Comparison of ENCODE assay signal across 25 cellular contexts in the genomic region with DNA sequence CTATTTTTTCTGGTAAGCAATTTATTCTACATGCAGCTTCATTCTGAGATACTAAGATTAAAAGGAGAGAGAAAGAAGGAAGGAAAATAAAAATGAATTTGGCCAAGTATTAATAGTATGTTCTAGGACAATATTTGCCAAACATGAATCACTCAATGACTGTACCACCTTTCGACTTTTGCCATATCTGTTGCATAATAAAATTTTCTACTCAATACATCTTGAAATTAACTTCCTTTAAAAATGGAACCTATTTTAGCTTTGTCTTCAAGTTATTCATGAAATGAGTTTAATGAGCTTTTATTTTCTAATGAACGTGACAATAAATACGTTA.
DNase-seq lines count a peak whose midpoint lies in the region; ATAC-seq and TF ChIP-seq lines count a peak whose summit lies in the region.
"Had no signal": no experiment of that assay in that cellular context is flagged by ENCODE, and none has a peak within 500 bp of the region (broad histone marks: within the 10 kb centered on the region; RNA-seq: fewer than 3 reads in every experiment).

No MANE protein-coding gene starts in this region.

- H3K4me2 ChIP-seq in PC-3 (ENCODE audit: low read length) (peak overlapping the region; percentile 40), neural cell (ENCODE audit: low read length) (peak overlapping the region; percentile 66)

- H3F3A ChIP-seq in PC-3 (ENCODE audit: low read length, unreplicated experiment) (peaks cover 7% of the 10 kb centered on the region), neural cell (ENCODE audit: insufficient read depth, low read length, poor library complexity, severe bottlenecking) (no peaks in the 10 kb centered on the region)

- peaks cover 10% of the 10 kb centered on the region for H3K36me3 Mint-ChIP-seq in endothelial cell (ENCODE audit: low read depth, unreplicated experiment)
- no peaks in the 10 kb centered on the region for H3K36me3 Mint-ChIP-seq in natural killer cell treated with Interleukin-12 subunit alpha and Interleukin-12 subunit beta and Interleukin-15 and Interleukin-18, amount 100 ng/mL, for 72 hours
- H3K36me3 Mint-ChIP-seq: mesothelial cell of epicardium had no signal

- H3K36me3 ChIP-seq in PC-3 (ENCODE audit: low read depth, low read length) (no peaks in the 10 kb centered on the region), neural cell (ENCODE audit: insufficient read depth, low read length) (no peaks in the 10 kb centered on the region)

- H3K27ac Mint-ChIP-seq in endothelial cell (ENCODE audit: unreplicated experiment), result peak overlapping the region; percentile 98
- H3K27ac Mint-ChIP-seq in natural killer cell treated with Interleukin-12 subunit alpha and Interleukin-12 subunit beta and Interleukin-15 and Interleukin-18, amount 100 ng/mL, for 72 hours, result no peak overlapping the region
- H3K27ac Mint-ChIP-seq: activated CD4-positive, alpha-beta T cell treated with anti-CD3 and anti-CD28 coated beads for 36 hours; activated CD8-positive, alpha-beta T cell treated with anti-CD3 and anti-CD28 coated beads for 36 hours; activated naive CD4-positive, alpha-beta T cell treated with anti-CD3 and anti-CD28 coated beads, Interleukin-2, amount 50 U/mL, for 24 hours; mesothelial cell of epicardium; stimulated activated naive B cell treated with anti-CD40 and anti-IgM and Interleukin-4, amounts not matched to agents 10 μg/mL and 1 μg/mL and 100 μg/mL, for 72 hours had no signal

- H4K20me1 ChIP-seq in PC-3 (ENCODE audit: low read length) (no peaks in the 10 kb centered on the region), neural cell (ENCODE audit: insufficient read depth) (no peaks in the 10 kb centered on the region)

- H3K27me3 ChIP-seq in PC-3 (ENCODE audit: low read length) (no peaks in the 10 kb centered on the region), neural cell (ENCODE audit: insufficient read depth, low read depth, low read length) (no peaks in the 10 kb centered on the region)
- H3K27me3 ChIP-seq: esophagus muscularis mucosa, gastrocnemius medialis, MG63, suprapubic skin had no signal

- no peak overlapping the region for H3K4me3 Mint-ChIP-seq in endothelial cell (ENCODE audit: unreplicated experiment)
- H3K4me3 Mint-ChIP-seq in natural killer cell treated with Interleukin-12 subunit alpha and Interleukin-12 subunit beta and Interleukin-15 and Interleukin-18, amount 100 ng/mL, for 72 hours, result no peak overlapping the region
- H3K4me3 Mint-ChIP-seq: activated CD4-positive, alpha-beta T cell treated with anti-CD3 and anti-CD28 coated beads for 36 hours; activated CD8-positive, alpha-beta T cell treated with anti-CD3 and anti-CD28 coated beads for 36 hours; activated naive CD4-positive, alpha-beta T cell treated with anti-CD3 and anti-CD28 coated beads, Interleukin-2, amount 50 U/mL, for 24 hours; mesothelial cell of epicardium; stimulated activated naive B cell treated with anti-CD40 and anti-IgM and Interleukin-4, amounts not matched to agents 10 μg/mL and 1 μg/mL and 100 μg/mL, for 72 hours had no signal

- TF ChIP-seq RAD21 in neural cell (conservative IDR thresholded peaks at IDR 0.05), result no peak

- H3K9me3 Mint-ChIP-seq in endothelial cell (ENCODE audit: unreplicated experiment), result no peaks in the 10 kb centered on the region
- H3K9me3 Mint-ChIP-seq in natural killer cell treated with Interleukin-12 subunit alpha and Interleukin-12 subunit beta and Interleukin-15 and Interleukin-18, amount 100 ng/mL, for 72 hours, result no peaks in the 10 kb centered on the region
- H3K9me3 Mint-ChIP-seq: activated CD8-positive, alpha-beta T cell treated with anti-CD3 and anti-CD28 coated beads for 36 hours; activated naive CD4-positive, alpha-beta T cell treated with anti-CD3 and anti-CD28 coated beads, Interleukin-2, amount 50 U/mL, for 24 hours; mesothelial cell of epicardium; stimulated activated naive B cell treated with anti-CD40 and anti-IgM and Interleukin-4, amounts not matched to agents 10 μg/mL and 1 μg/mL and 100 μg/mL, for 72 hours had no signal

- POLR2A ChIA-PET in PC-3 (lab: Charles Lee; ENCODE audit: unreplicated experiment), result no interaction called here

- H3K4me1 ChIP-seq in PC-3 (ENCODE audit: insufficient read depth, low read length), result peaks cover 26% of the 10 kb centered on the region
- H3K4me1 ChIP-seq: Caco-2 had no signal

- no peak overlapping the region for H3K9ac ChIP-seq in PC-3 (ENCODE audit: low read length)
- H3K9ac ChIP-seq in neural cell (ENCODE audit: low read length), result peak overlapping the region; percentile 28

- ATAC-seq in PC-3, result peak; percentile 83
- no peak for ATAC-seq in natural killer cell treated with Interleukin-12 subunit alpha and Interleukin-12 subunit beta and Interleukin-15 and Interleukin-18, amount 100 ng/mL, for 72 hours
- no peak for ATAC-seq in GM18909 (IDR thresholded peaks at IDR 0.05; ENCODE audit: poor library complexity, unreplicated experiment)
- no peak for ATAC-seq in GM21526 (IDR thresholded peaks at IDR 0.05; ENCODE audit: low FRiP score, unreplicated experiment)
- ATAC-seq: activated CD4-positive, alpha-beta T cell treated with anti-CD3 and anti-CD28 coated beads for 36 hours; activated CD8-positive, alpha-beta T cell treated with anti-CD3 and anti-CD28 coated beads for 36 hours; gastrocnemius medialis; stimulated activated naive B cell treated with anti-CD40 and anti-IgM and Interleukin-4, amounts not matched to agents 10 μg/mL and 1 μg/mL and 100 μg/mL, for 72 hours had no signal

- DNase-seq in ELR (ENCODE audit: low read depth) (peak; percentile 52), PC-3 (peak; percentile 79), endothelial cell (ENCODE audit: low spot score) (no peak), T-helper 9 cell (no peak)
- DNase-seq in natural killer cell treated with Interleukin-12 subunit alpha and Interleukin-12 subunit beta and Interleukin-15 and Interleukin-18, amount 100 ng/mL, for 72 hours (ENCODE audit: low spot score), result no peak
- DNase-seq: activated CD4-positive, alpha-beta T cell treated with anti-CD3 and anti-CD28 coated beads for 36 hours; activated CD8-positive, alpha-beta T cell treated with anti-CD3 and anti-CD28 coated beads for 36 hours; amniotic stem cell; Caco-2; DND-41; effector CD4-positive, alpha-beta T cell; gastrocnemius medialis; KBM-7; kidney glomerular epithelial cell; MG63; stimulated activated naive B cell treated with anti-CD40 and anti-IgM and Interleukin-4, amounts not matched to agents 10 μg/mL and 1 μg/mL and 100 μg/mL, for 72 hours; T1000 had no signal

- H3K9me2 ChIP-seq in PC-3 (replicated peaks; ENCODE audit: low read length), result no peaks in the 10 kb centered on the region
- no peaks in the 10 kb centered on the region for H3K9me2 ChIP-seq in neural cell (ENCODE audit: insufficient read depth, low read length)

- peaks cover 60% of the 10 kb centered on the region for H3K4me1 Mint-ChIP-seq in endothelial cell (ENCODE audit: unreplicated experiment)
- H3K4me1 Mint-ChIP-seq in natural killer cell treated with Interleukin-12 subunit alpha and Interleukin-12 subunit beta and Interleukin-15 and Interleukin-18, amount 100 ng/mL, for 72 hours (ENCODE audit: low read depth in 2 of 2), result peaks cover 0 to 36% of the 10 kb centered on the region in 2 donors

- no peak overlapping the region for H2AFZ ChIP-seq in PC-3 (ENCODE audit: low read length)
- no peak overlapping the region for H2AFZ ChIP-seq in neural cell (ENCODE audit: low read depth, low read length)

- H3K27me3 Mint-ChIP-seq in endothelial cell (ENCODE audit: unreplicated experiment), result no peaks in the 10 kb centered on the region
- no peaks in the 10 kb centered on the region for H3K27me3 Mint-ChIP-seq in natural killer cell treated with Interleukin-12 subunit alpha and Interleukin-12 subunit beta and Interleukin-15 and Interleukin-18, amount 100 ng/mL, for 72 hours
- H3K27me3 Mint-ChIP-seq: activated CD4-positive, alpha-beta T cell treated with anti-CD3 and anti-CD28 coated beads for 36 hours; activated CD8-positive, alpha-beta T cell treated with anti-CD3 and anti-CD28 coated beads for 36 hours; activated naive CD4-positive, alpha-beta T cell treated with anti-CD3 and anti-CD28 coated beads, Interleukin-2, amount 50 U/mL, for 24 hours; stimulated activated naive B cell treated with anti-CD40 and anti-IgM and Interleukin-4, amounts not matched to agents 10 μg/mL and 1 μg/mL and 100 μg/mL, for 72 hours had no signal

- H3K4me3 ChIP-seq in PC-3 (ENCODE audit: low read length), result no peak overlapping the region
- peak overlapping the region; percentile 59 for H3K4me3 ChIP-seq in neural cell (ENCODE audit: low read length)
- H3K4me3 ChIP-seq: esophagus muscularis mucosa, gastrocnemius medialis, MG63, suprapubic skin had no signal

- TF ChIP-seq CTCF in PC-3 (conservative IDR thresholded peaks at IDR 0.05; ENCODE audit: low read depth, low read length), result no peak
- no peak for TF ChIP-seq CTCF in endothelial cell (IDR thresholded peaks at IDR 0.05; ENCODE audit: unreplicated experiment)
- no peak for TF ChIP-seq CTCF in neural cell (IDR thresholded peaks at IDR 0.05; ENCODE audit: poor library complexity, severe bottlenecking)

- H3K79me2 ChIP-seq in PC-3 (ENCODE audit: low read length) (no peaks in the 10 kb centered on the region), neural cell (replicated peaks; ENCODE audit: insufficient read depth, low read length) (no peaks in the 10 kb centered on the region)

- intact Hi-C loops in PC-3 (cut with micrococcal nuclease), result loop anchor here (1.0 kb wide), 3 partner anchors 34 to 112 kb away; a partner anchor contains a TSS

- no TSS peak for BruUV-seq in PC-3 (replicated peaks; lab: Mats Ljungman, UMichigan)

- no peak for TF ChIP-seq EP300 in neural cell (conservative IDR thresholded peaks at IDR 0.05; ENCODE audit: poor library complexity, severe bottlenecking)

- H3K27ac ChIP-seq in PC-3 (ENCODE audit: low read length), result peak overlapping the region; percentile 67
- H3K27ac ChIP-seq in neural cell (ENCODE audit: low read length), result peak overlapping the region; percentile 73
- H3K27ac ChIP-seq: esophagus muscularis mucosa, gastrocnemius medialis, suprapubic skin, VCaP had no signal

- CTCF ChIA-PET in PC-3 (lab: Charles Lee), result no interaction called here

- H3K9me3 ChIP-seq in PC-3 (ENCODE audit: low read length), result no peaks in the 10 kb centered on the region
- H3K9me3 ChIP-seq in neural cell (ENCODE audit: low read length), result no peaks in the 10 kb centered on the region
- H3K9me3 ChIP-seq: Caco-2, esophagus muscularis mucosa, gastrocnemius medialis, MG63, suprapubic skin had no signal

TF ChIP-seq in neural cell, 6 proteins besides CTCF, POLR2A, EP300 and RAD21 (continues in another document):
- TF ChIP-seq POLR2AphosphoS5 (IDR thresholded peaks at IDR 0.05) (no peak), SMC3 (conservative IDR thresholded peaks at IDR 0.05; ENCODE audit: poor library complexity) (no peak)

Comparison
In these comparisons a context has a peak if more than half of its experiments do, and no peak if none do; other contexts are left out.
1. DNase-seq: peak in ELR (single experiment) and PC-3 (single experiment); none in endothelial cell (single experiment), natural killer cell treated with Interleukin-12 subunit alpha and Interleukin-12 subunit beta and Interleukin-15 and Interleukin-18, amount 100 ng/mL, for 72 hours (single experiment) and T-helper 9 cell (single experiment).